22 cellular contexts compared by ENCODE assay signal in the genomic region with DNA sequence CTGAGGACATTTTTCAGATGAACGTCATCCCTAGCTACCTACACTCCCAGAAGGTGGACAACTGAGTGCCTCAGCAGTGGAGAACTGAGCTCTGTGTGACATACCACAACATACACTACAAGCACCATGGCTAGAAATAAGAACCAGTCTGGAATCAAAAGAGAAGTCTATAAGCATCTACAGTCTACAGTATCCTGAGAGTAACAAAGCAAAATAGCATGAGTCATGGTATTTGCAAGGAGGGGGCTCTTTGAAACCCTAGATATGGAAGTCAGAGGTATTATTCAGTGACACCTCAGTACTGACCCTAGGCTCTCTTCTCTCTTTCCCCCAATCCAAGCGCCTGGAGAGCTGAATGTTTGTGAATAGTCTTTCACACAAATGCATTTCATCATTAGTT.
DNase-seq lines count a peak whose midpoint lies in the region; ATAC-seq, FAIRE-seq and TF ChIP-seq lines count a peak whose summit lies in the region.
"Had no signal": no experiment of that assay in that cellular context is flagged by ENCODE, and none has a peak within 500 bp of the region (broad histone marks: within the 10 kb centered on the region; RNA-seq: fewer than 3 reads in every experiment).

No MANE protein-coding gene starts in this region.

- H3K27me3 ChIP-seq in CD8-positive, alpha-beta T cell (ENCODE audit: insufficient read depth, low read length) = no peaks in the 10 kb centered on the region
- H3K27me3 ChIP-seq in GM12878 (replicated peaks in 1 of 2; ENCODE audit: control insufficient read depth in 2 of 2, insufficient read depth in 2 of 2, low read length in 1 of 2) = no peaks in the 10 kb centered on the region
- H3K27me3 ChIP-seq: SJSA1 had no signal

- intact Hi-C loops in CD8-positive, alpha-beta T cell (cut with DNase I, micrococcal nuclease) = no loop called here
- intact Hi-C loops in GM12878 (cut with micrococcal nuclease; ENCODE audit: unreplicated experiment) = no loop called here

- no peak for FAIRE-seq in GM12878 (lab: Jason Lieb, UNC)

- TF ChIP-seq CTCF in CD8-positive, alpha-beta T cell (IDR thresholded peaks at IDR 0.05) = no peak
- no peak for TF ChIP-seq CTCF in GM12878 (IDR thresholded peaks at IDR 0.05 in 2 of 3, conservative IDR thresholded peaks at IDR 0.05 in 1 of 3; ENCODE audit: control insufficient read depth in 2 of 3, extremely low read depth in 1 of 3, insufficient read depth in 1 of 3, low read depth in 3 of 3, low read length in 3 of 3)

- no TSS peak for BruUV-seq in GM12878 (replicated peaks; lab: Mats Ljungman, UMichigan)

- no peak for TF ChIP-seq EP300 in GM12878 (IDR thresholded peaks at IDR 0.05; ENCODE audit: borderline replicate concordance in 1 of 2, control insufficient read depth in 1 of 2, low read depth in 2 of 2, low read length in 2 of 2)

- peaks cover 97% of the 10 kb centered on the region for H3K79me2 ChIP-seq in GM12878 (ENCODE audit: control insufficient read depth, insufficient read depth, low read length)

- CTCF ChIA-PET in CD8-positive, alpha-beta T cell (lab: Charles Lee) = no interaction called here
- CTCF ChIA-PET in GM12878 (lab: Yijun Ruan, JAX) = interaction anchor here (1.1 to 2.3 kb wide), 5 partner anchors 8 to 185 kb away, joined by 3 to 10 read pairs (median 5); no protein-coding TSS in a partner anchor

- H3K4me3 ChIP-seq in CD8-positive, alpha-beta T cell (ENCODE audit: low read depth, low read length) = no peak overlapping the region
- no peak overlapping the region for H3K4me3 ChIP-seq in GM12878
- H3K4me3 ChIP-seq: HAP-1, PC-9, SJSA1 had no signal

- peak; percentile 36 for ATAC-seq in CD8-positive, alpha-beta T cell
- peak; percentile 18 for ATAC-seq in GM12878
- no peak for ATAC-seq in GM18867 (IDR thresholded peaks at IDR 0.05; ENCODE audit: unreplicated experiment)
- ATAC-seq: Right ventricle myocardium inferior had no signal

- H3K4me1 ChIP-seq in CD8-positive, alpha-beta T cell (ENCODE audit: insufficient read depth, low read length) = peaks cover 14% of the 10 kb centered on the region
- H3K4me1 ChIP-seq in GM12878 (ENCODE audit: control insufficient read depth, insufficient read depth, low read length) = peaks cover 44% of the 10 kb centered on the region

- H3K36me3 Mint-ChIP-seq in CD8-positive, alpha-beta T cell = peaks cover 20% of the 10 kb centered on the region
- peaks cover 0 to 4% (median 0%) of the 10 kb centered on the region in 3 donors for H3K36me3 Mint-ChIP-seq in immature natural killer cell

- H3K27ac Mint-ChIP-seq in CD8-positive, alpha-beta T cell = no peak overlapping the region
- peak overlapping the region in 4 of 6 donors; percentile 4 to 46 (median 23) for H3K27ac Mint-ChIP-seq in immature natural killer cell
- H3K27ac Mint-ChIP-seq: IgD-negative memory B cell had no signal

- POLR2A ChIA-PET in CD8-positive, alpha-beta T cell (lab: Charles Lee) = interaction anchor here (1.1 kb wide), 1 partner anchor 8 kb away, joined by 5 read pairs; no protein-coding TSS in a partner anchor
- POLR2A ChIA-PET in GM12878 (lab: Charles Lee) = interaction anchor here (0.6 to 1.7 kb wide), 4 partner anchors 8 to 23 kb away, joined by 3 to 9 read pairs (median 3); no protein-coding TSS in a partner anchor

- H3K27me3 Mint-ChIP-seq in CD8-positive, alpha-beta T cell (ENCODE audit: low read depth) = no peaks in the 10 kb centered on the region
- H3K27me3 Mint-ChIP-seq in immature natural killer cell (ENCODE audit: low read depth in 3 of 3) = no peaks in the 10 kb centered on the region

- no peak for TF ChIP-seq RAD21 in GM12878 (IDR thresholded peaks at IDR 0.05; ENCODE audit: insufficient read depth, low read depth, low read length)

- no peak overlapping the region; the same call in 1 of the 2 replicates for H3K4me2 ChIP-seq in GM12878 (ENCODE audit: control insufficient read depth, insufficient read depth)
- H3K4me2 ChIP-seq: PC-9 had no signal

- no peak for TF ChIP-seq POLR2A in GM12878 (IDR thresholded peaks at IDR 0.05; ENCODE audit: low read depth, low read length)

- no peak overlapping the region for H3K9ac ChIP-seq in GM12878 (ENCODE audit: control insufficient read depth, insufficient read depth, low read length)

- H3K4me1 Mint-ChIP-seq in CD8-positive, alpha-beta T cell (ENCODE audit: low read depth) = peaks cover 33% of the 10 kb centered on the region
- peaks cover 6 to 38% of the 10 kb centered on the region in 2 donors for H3K4me1 Mint-ChIP-seq in immature natural killer cell

- SMC1A ChIA-PET in GM12878 (lab: Charles Lee; ENCODE audit: uncharacterized antibody, unreplicated experiment) = interaction anchor here (0.9 to 5.4 kb wide), 8 partner anchors 10 to 78 kb away, joined by 3 to 36 read pairs (median 4); no protein-coding TSS in a partner anchor

- H2AFZ ChIP-seq in GM12878 (ENCODE audit: control insufficient read depth, low read depth, low read length) = no peak overlapping the region
- H2AFZ ChIP-seq: PC-9 had no signal

- H4K20me1 ChIP-seq in GM12878 (ENCODE audit: control insufficient read depth, insufficient read depth) = peaks cover 2% of the 10 kb centered on the region; the same call in 1 of the 2 replicates

- no peak overlapping the region for H3K4me3 Mint-ChIP-seq in CD8-positive, alpha-beta T cell
- no peak overlapping the region for H3K4me3 Mint-ChIP-seq in immature natural killer cell
- H3K4me3 Mint-ChIP-seq: IgD-negative memory B cell had no signal

- H3K9me3 ChIP-seq in CD8-positive, alpha-beta T cell (ENCODE audit: low read length) = no peaks in the 10 kb centered on the region
- peaks cover 2% of the 10 kb centered on the region for H3K9me3 ChIP-seq in GM12878 (replicated peaks; ENCODE audit: control insufficient read depth, insufficient read depth, low read length)
- H3K9me3 ChIP-seq: HAP-1, SJSA1 had no signal

- H3K36me3 ChIP-seq in CD8-positive, alpha-beta T cell (ENCODE audit: insufficient read depth, low read length) = peaks cover 3% of the 10 kb centered on the region
- H3K36me3 ChIP-seq in GM12878 (ENCODE audit: control insufficient read depth in 2 of 2, insufficient read depth in 2 of 2, low read length in 1 of 2) = peaks cover 0 to 6% of the 10 kb centered on the region in 2 experiments; a peak in 2 of 4 replicates
- H3K36me3 ChIP-seq: HAP-1, SJSA1 had no signal

- no peak overlapping the region for H3K27ac ChIP-seq in CD8-positive, alpha-beta T cell (ENCODE audit: low read depth, low read length)
- H3K27ac ChIP-seq in GM12878 (ENCODE audit: control insufficient read depth, insufficient read depth) = no peak overlapping the region
- H3K27ac ChIP-seq: PC-9, SJSA1 had no signal

- WGBS in GM12878 (ENCODE audit: insufficient coverage, insufficient replicate concordance, low lambda C conversion rate, missing lambda C conversion rate) = 78% methylated on average over 2 of the region's 2 CpGs

- RAD21 ChIA-PET in GM12878 (lab: Charles Lee; ENCODE audit: unreplicated experiment) = interaction anchor here (0.7 to 4.9 kb wide), 7 partner anchors 9 to 375 kb away, joined by 3 to 19 read pairs (median 3); no protein-coding TSS in a partner anchor

- no peak for DNase-seq in CD8-positive, alpha-beta T cell
- DNase-seq in HT1080 (ENCODE audit: low read depth) (peak; percentile 73), GM12878 (ENCODE audit: low read depth, low spot score) (no peak), immature natural killer cell (no peak), amygdala (lab: John Stamatoyannopoulos, UW) (no peak), hypothalamus (lab: John Stamatoyannopoulos, UW) (no peak), GOT3 (lab: John Stamatoyannopoulos, UW) (no peak)
- DNase-seq: C1 segment of cervical spinal cord, DMS153, DND-41, NCI-H1092, NCI-H1417 treated with DMSO at 0.1 percent for 48 hours, NCI-H1694 treated with DMSO at 0.1 percent for 48 hours, NCI-H2081, NCI-H2227 treated with DMSO at 0.1 percent for 48 hours, NCI-H526 treated with DMSO at 0.1 percent for 48 hours, PC-9 had no signal

- in situ Hi-C loops in GM12878 (cut with MboI) = no loop called here

- no peaks in the 10 kb centered on the region for H3K9me3 Mint-ChIP-seq in CD8-positive, alpha-beta T cell
- H3K9me3 Mint-ChIP-seq in immature natural killer cell = no peaks in the 10 kb centered on the region
- H3K9me3 Mint-ChIP-seq: IgD-negative memory B cell had no signal

TF ChIP-seq in GM12878, 131 proteins besides CTCF, POLR2A, EP300 and RAD21:
- TF ChIP-seq LARP7 (IDR thresholded peaks at IDR 0.05) (no peak), CBX3 (IDR thresholded peaks at IDR 0.05; ENCODE audit: borderline replicate concordance, low read depth) (no peak), DPF2 (IDR thresholded peaks at IDR 0.05) (no peak)
